ENCODE assay signal across 8 cellular contexts in genomic region chr9:133347985-133348762, GRCh38. TPM values are rescaled to one million over a fixed set of nuclear protein-coding genes. Genes with fewer than 3 reads are reported as not detected.
A peak's percentile ranks its signal among the peaks of the same experiment; 100 is the strongest.
DNase-seq lines count a peak whose midpoint lies in the region; ATAC-seq and TF ChIP-seq lines count a peak whose summit lies in the region.

MED22 (minus strand) TSS chr9:133348131; CDS start chr9:133346662, 1,469 bp downstream.
RPL7A (plus strand) TSS chr9:133348218; CDS start chr9:133348244, 26 bp downstream.

- DNase-seq in AG08395 (ENCODE audit: low spot score) (peak; percentile 94), NCI-H510A (lab: John Stamatoyannopoulos, UW) (peak; percentile 85), cerebellar nuclear complex (lab: John Stamatoyannopoulos, UW) (peak; percentile 34 to 88), kidney epithelial cell (ENCODE audit: low read depth) (peak; percentile 89)
- peak; percentile 84 for DNase-seq in activated CD4-positive, alpha-beta T cell treated with anti-CD3 and anti-CD28 coated beads for 1 hour
- peak; percentile 94 for DNase-seq in stimulated activated CD4-positive, alpha-beta T cell treated with anti-CD3 and anti-CD28 coated beads, Interleukin-15, amount 100 ng/mL, for 24 hours

- ATAC-seq in GM18909 (IDR thresholded peaks at IDR 0.05; ENCODE audit: poor library complexity, unreplicated experiment) (peak; percentile 76), HG03378 (IDR thresholded peaks at IDR 0.05; ENCODE audit: unreplicated experiment) (peak; percentile 75)

- no peaks in the 10 kb centered on the region for H3K27me3 ChIP-seq in kidney epithelial cell (ENCODE audit: control insufficient read depth, insufficient read depth, low read length)

- no peak for TF ChIP-seq CTCF in kidney epithelial cell (IDR thresholded peaks at IDR 0.05; ENCODE audit: insufficient read depth, low read length, poor library complexity, severe bottlenecking)

- peaks cover 10% of the 10 kb centered on the region for H3K36me3 ChIP-seq in kidney epithelial cell (ENCODE audit: control insufficient read depth, insufficient read depth, low read length)

- H3K4me3 ChIP-seq in kidney epithelial cell (ENCODE audit: low read depth, low read length), result peak within 1 kb of the TSS; percentile 78

RNA-seq across cellular contexts. Expression of gene MED22, which starts in this region (rescaled TPM):
- total RNA-seq in kidney epithelial cell, result 42.0 and 51.8 TPM in 2 replicates

RNA-seq across cellular contexts. Expression of gene RPL7A, which starts in this region (rescaled TPM):
- total RNA-seq in kidney epithelial cell, result 2,183 and 2,339 TPM in 2 replicates

Comparison
In these comparisons a context has a peak if more than half of its experiments do, and no peak if none do; other contexts are left out.
1. Peak in every context shown above with its lines: DNase-seq, ATAC-seq and H3K4me3 ChIP-seq.